9 cellular contexts compared by ENCODE assay signal in genomic region chr1:173205146-173206051, GRCh38. TPM values are rescaled to one million over a fixed set of nuclear protein-coding genes. Genes with fewer than 3 reads are reported as not detected.
DNase-seq lines count a peak whose midpoint lies in the region; ATAC-seq and TF ChIP-seq lines count a peak whose summit lies in the region.
"Had no signal": no experiment of that assay in that cellular context is flagged by ENCODE, and none has a peak within 500 bp of the region (broad histone marks: within the 10 kb centered on the region; RNA-seq: fewer than 3 reads in every experiment).

No MANE protein-coding gene starts in this region.

- H3K4me1 ChIP-seq in left ventricle myocardium inferior: peaks cover 40% of the 10 kb centered on the region
- peaks cover 13% of the 10 kb centered on the region for H3K4me1 ChIP-seq in thymus (ENCODE audit: control insufficient read depth, insufficient read depth, low read length)

- H3K4me3 ChIP-seq in left ventricle myocardium inferior (no peak overlapping the region), WI38 (ENCODE audit: low read depth, low read length) (peak overlapping the region; percentile 73), thymus (ENCODE audit: low read length) (peak overlapping the region; percentile 19)

- H3K36me3 ChIP-seq in left ventricle myocardium inferior: no peaks in the 10 kb centered on the region
- no peaks in the 10 kb centered on the region for H3K36me3 ChIP-seq in thymus (ENCODE audit: control insufficient read depth, insufficient read depth)

- no peaks in the 10 kb centered on the region for H3K27me3 ChIP-seq in left ventricle myocardium inferior (ENCODE audit: low read depth)
- H3K27me3 ChIP-seq in thymus (ENCODE audit: control insufficient read depth, insufficient read depth): no peaks in the 10 kb centered on the region

- intact Hi-C loops in Right ventricle myocardium superior (cut with DNase I) (loop anchor here (5.0 kb wide), 1 partner anchor 458 kb away; no protein-coding TSS in a partner anchor), left ventricle myocardium inferior (cut with micrococcal nuclease) (no loop called here), head of caudate nucleus (cut with DNase I) (loop anchor here (10.0 kb wide), 2 partner anchors 381 to 461 kb away; no protein-coding TSS in a partner anchor)

- H3K9me3 ChIP-seq in left ventricle myocardium inferior (replicated peaks): no peaks in the 10 kb centered on the region
- no peaks in the 10 kb centered on the region for H3K9me3 ChIP-seq in thymus (ENCODE audit: control insufficient read depth)

- H3K27ac ChIP-seq in left ventricle myocardium inferior (replicated peaks) (no peak overlapping the region), thymus (ENCODE audit: low read depth) (peak overlapping the region; percentile 38)

- DNase-seq in Right ventricle myocardium superior (no peak), left ventricle myocardium inferior (no peak), fibroblast of the conjunctiva (ENCODE audit: low read depth) (peak; percentile 23), SIG-M5 treated with dmso at 0.1 percent for 504 hours (lab: John Stamatoyannopoulos, UW; ENCODE audit: unreplicated experiment) (no peak), head of caudate nucleus (no peak)
- DNase-seq: DMS53 had no signal

- ATAC-seq in Right ventricle myocardium superior (ENCODE audit: poor library complexity) (peak; percentile 58), GM21717 (IDR thresholded peaks at IDR 0.05; ENCODE audit: unreplicated experiment) (no peak)

- TF ChIP-seq CTCF in left ventricle myocardium inferior (IDR thresholded peaks at IDR 0.05; ENCODE audit: borderline replicate concordance) (no peak), WI38 (IDR thresholded peaks at IDR 0.05; ENCODE audit: low read depth, low read length) (no peak)

- 3% methylated on average over 7 of the region's 7 CpGs for WGBS in thymus

RNA-seq across cellular contexts. Expression of gene TNFSF4, which starts 1.7 kb away (rescaled TPM):
- total RNA-seq in Right ventricle myocardium superior (0.73 TPM), left ventricle myocardium inferior (0.44 TPM)
- 4.5 TPM for polyA plus RNA-seq in thymus
